24 cellular contexts compared by ENCODE assay signal in genomic region chr6:24194968-24195700, GRCh38.
"Had no signal": no experiment of that assay in that cellular context is flagged by ENCODE, and none has a peak within 500 bp of the region (broad histone marks: within the 10 kb centered on the region; RNA-seq: fewer than 3 reads in every experiment).

No MANE protein-coding gene starts in this region.

- H3K4me1 ChIP-seq: foreskin keratinocyte, parathyroid adenoma, sigmoid colon, testis, vagina had no signal

- H3K9me3 Mint-ChIP-seq: activated CD4-positive, alpha-beta T cell treated with anti-CD3 and anti-CD28 coated beads, Interleukin-2, amount 10 ng/mL, durations not matched to agents 24 days and 14 days; activated naive CD4-positive, alpha-beta T cell treated with anti-CD3 and anti-CD28 coated beads, Interleukin-2, amount 50 U/mL, for 72 hours; activated T-helper 1 cell treated with anti-CD3 and anti-CD28 coated beads, Interleukin-12 subunit alpha, Interleukin-12 subunit beta, Interleukin-2, Interleukin-4 antibody, amounts not matched to agents 30 ng/mL and 10 ng/mL and 1 ng/mL, durations not matched to agents 14 hours and 24 hours and 36 hours; dendritic cell treated with granulocyte-macrophage colony-stimulating factor and Interleukin-4, amounts not matched to agents 40 ng/mL and 50 ng/mL, for 4 days; T-helper 1 cell treated with Interleukin-12 subunit alpha and Interleukin-12 subunit beta and Interleukin-4 antibody, amounts not matched to agents 30 μg/mL and 1 μg/mL, for 36 hours had no signal

- H3K9ac ChIP-seq: parathyroid adenoma had no signal

- H3K9me3 ChIP-seq: sigmoid colon, testis, vagina had no signal

- H3K27ac ChIP-seq: foreskin keratinocyte, parathyroid adenoma, sigmoid colon, testis, vagina had no signal

- H3K4me3 Mint-ChIP-seq: activated CD4-positive, alpha-beta T cell treated with anti-CD3 and anti-CD28 coated beads, Interleukin-2, amount 10 ng/mL, durations not matched to agents 24 days and 14 days; activated CD8-positive, alpha-beta T cell treated with anti-CD3 and anti-CD28 coated beads, Interleukin-2, amount 10 ng/mL, durations not matched to agents 7 days and 5 days; activated T-helper 1 cell treated with anti-CD3 and anti-CD28 coated beads, Interleukin-12 subunit alpha, Interleukin-12 subunit beta, Interleukin-2, Interleukin-4 antibody, amounts not matched to agents 30 ng/mL and 10 ng/mL and 1 ng/mL, durations not matched to agents 14 hours and 24 hours and 36 hours; brain; dendritic cell treated with granulocyte-macrophage colony-stimulating factor and Interleukin-4, amounts not matched to agents 40 ng/mL and 50 ng/mL, for 4 days; immature natural killer cell; memory B cell; nephron; T-helper 1 cell treated with Interleukin-12 subunit alpha and Interleukin-12 subunit beta and Interleukin-4 antibody, amounts not matched to agents 30 μg/mL and 1 μg/mL, for 36 hours had no signal

- H3K36me3 Mint-ChIP-seq: activated naive CD4-positive, alpha-beta T cell treated with anti-CD3 and anti-CD28 coated beads, Interleukin-2, amount 50 U/mL, for 72 hours; immature natural killer cell; memory B cell had no signal

- H3K36me3 ChIP-seq: sigmoid colon, vagina had no signal

- H3K27me3 ChIP-seq: foreskin keratinocyte, sigmoid colon, testis, vagina had no signal

- H3K79me2 ChIP-seq: parathyroid adenoma had no signal

- H3K4me1 Mint-ChIP-seq: activated CD4-positive, alpha-beta T cell treated with anti-CD3 and anti-CD28 coated beads, Interleukin-2, amount 10 ng/mL, durations not matched to agents 24 days and 14 days; immature natural killer cell; memory B cell; nephron had no signal

- H3K4me3 ChIP-seq: sigmoid colon, testis, vagina had no signal

- DNase-seq: activated CD4-positive, alpha-beta T cell treated with anti-CD3 and anti-CD28 coated beads, Interleukin-2, amount 10 ng/mL, durations not matched to agents 24 days and 14 days; activated CD4-positive, CD25-positive, alpha-beta regulatory T cell; activated CD8-positive, alpha-beta T cell treated with anti-CD3 and anti-CD28 coated beads, Interleukin-2, amount 10 ng/mL, durations not matched to agents 7 days and 5 days; activated gamma-delta T cell treated with Interleukin-2 at 50 U/mL for 16 hours; aorta; caudate nucleus; effector CD4-positive, alpha-beta T cell; foreskin keratinocyte; immature natural killer cell; sigmoid colon; stimulated activated CD4-positive, alpha-beta T cell treated with anti-CD3 and anti-CD28 coated beads, Interleukin-2, amount 100 ng/mL, for 48 hours; stimulated activated naive CD4-positive, alpha-beta T cell; T1000; testis; trophoblast cell had no signal

- ATAC-seq: activated CD8-positive, alpha-beta T cell treated with anti-CD3 and anti-CD28 coated beads, Interleukin-2, amount 10 ng/mL, durations not matched to agents 7 days and 5 days; activated naive CD4-positive, alpha-beta T cell treated with anti-CD3 and anti-CD28 coated beads, Interleukin-2, amount 50 U/mL, for 72 hours; foreskin keratinocyte had no signal

- H3K27ac Mint-ChIP-seq: activated CD4-positive, alpha-beta T cell treated with anti-CD3 and anti-CD28 coated beads, Interleukin-2, amount 10 ng/mL, durations not matched to agents 24 days and 14 days; activated CD8-positive, alpha-beta T cell treated with anti-CD3 and anti-CD28 coated beads, Interleukin-2, amount 10 ng/mL, durations not matched to agents 7 days and 5 days; activated naive CD4-positive, alpha-beta T cell treated with anti-CD3 and anti-CD28 coated beads, Interleukin-2, amount 50 U/mL, for 72 hours; activated T-helper 1 cell treated with anti-CD3 and anti-CD28 coated beads, Interleukin-12 subunit alpha, Interleukin-12 subunit beta, Interleukin-2, Interleukin-4 antibody, amounts not matched to agents 30 ng/mL and 10 ng/mL and 1 ng/mL, durations not matched to agents 14 hours and 24 hours and 36 hours; dendritic cell treated with granulocyte-macrophage colony-stimulating factor and Interleukin-4, amounts not matched to agents 40 ng/mL and 50 ng/mL, for 4 days; immature natural killer cell; memory B cell; T-helper 1 cell treated with Interleukin-12 subunit alpha and Interleukin-12 subunit beta and Interleukin-4 antibody, amounts not matched to agents 30 μg/mL and 1 μg/mL, for 36 hours had no signal

- H2AFZ ChIP-seq: parathyroid adenoma had no signal
